Comparison of ENCODE assay signal across 16 cellular contexts in the genomic region with DNA sequence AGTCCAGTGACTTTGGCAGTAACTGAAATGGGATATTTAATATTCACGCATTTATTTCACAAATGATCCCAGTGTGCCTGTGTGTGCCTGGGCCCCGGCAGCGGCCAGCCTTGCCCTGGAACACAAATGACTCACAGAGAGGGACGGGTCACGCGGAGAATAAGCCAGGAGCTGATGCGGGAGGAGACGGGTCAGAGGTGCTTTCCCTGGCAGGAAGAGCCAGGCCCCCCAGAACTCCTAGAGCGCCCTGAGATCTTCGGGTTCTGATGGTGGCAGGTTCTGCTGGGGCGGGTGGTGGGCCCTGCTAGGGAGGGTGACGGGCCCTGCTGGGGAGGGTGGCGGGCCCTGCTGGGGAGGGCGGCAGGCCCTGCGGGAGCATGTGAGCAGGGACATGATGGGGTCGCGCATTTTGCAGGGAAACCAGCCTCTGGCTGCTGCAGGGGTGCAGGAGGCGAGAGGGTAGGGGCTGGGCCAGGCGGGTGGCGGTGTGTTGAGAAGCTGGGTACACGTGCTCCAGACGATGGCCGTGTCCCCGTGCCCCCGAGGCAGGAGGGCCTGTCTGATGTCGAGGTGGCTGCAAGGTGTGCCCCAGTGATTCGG.
"Had no signal": no experiment of that assay in that cellular context is flagged by ENCODE, and none has a peak within 500 bp of the region (broad histone marks: within the 10 kb centered on the region; RNA-seq: fewer than 3 reads in every experiment).

No MANE protein-coding gene starts in this region.

- H3K4me3 ChIP-seq: esophagus squamous epithelium, heart right ventricle, spleen, tibial nerve, uterus had no signal

- DNase-seq: activated gamma-delta T cell treated with Interleukin-2 at 50 U/mL for 16 hours; effector memory CD4-positive, alpha-beta T cell; esophagus squamous epithelium; heart right ventricle; spleen; stimulated activated CD4-positive, alpha-beta T cell treated with anti-CD3 and anti-CD28 coated beads, Interleukin-4, amount 100 ng/mL, for 4 hours; stimulated activated naive B cell treated with anti-CD40 and anti-IgM and Interleukin-4, amounts not matched to agents 10 μg/mL and 1 μg/mL and 100 μg/mL, for 72 hours; substantia nigra; T-helper 1 cell; uterus had no signal

- H3K4me3 Mint-ChIP-seq: activated T-helper 1 cell treated with anti-CD3 and anti-CD28 coated beads, Interleukin-12 subunit alpha, Interleukin-12 subunit beta, Interleukin-2, Interleukin-4 antibody, amounts not matched to agents 30 ng/mL and 10 ng/mL and 1 ng/mL, durations not matched to agents 14 hours and 24 hours and 36 hours; dendritic cell treated with granulocyte-macrophage colony-stimulating factor and Interleukin-4, amounts not matched to agents 40 ng/mL and 50 ng/mL, for 4 days; natural killer cell treated with Interleukin-12 subunit alpha and Interleukin-12 subunit beta and Interleukin-15 and Interleukin-18, amount 100 ng/mL, for 72 hours; stimulated activated naive B cell treated with anti-CD40 and anti-IgM and Interleukin-4, amounts not matched to agents 10 μg/mL and 1 μg/mL and 100 μg/mL, for 72 hours had no signal

- H3K27ac ChIP-seq: esophagus squamous epithelium, heart right ventricle, spleen, tibial nerve, uterus had no signal

- H3K9me3 Mint-ChIP-seq: activated T-helper 1 cell treated with anti-CD3 and anti-CD28 coated beads, Interleukin-12 subunit alpha, Interleukin-12 subunit beta, Interleukin-2, Interleukin-4 antibody, amounts not matched to agents 30 ng/mL and 10 ng/mL and 1 ng/mL, durations not matched to agents 14 hours and 24 hours and 36 hours; dendritic cell treated with granulocyte-macrophage colony-stimulating factor and Interleukin-4, amounts not matched to agents 40 ng/mL and 50 ng/mL, for 4 days; natural killer cell treated with Interleukin-12 subunit alpha and Interleukin-12 subunit beta and Interleukin-15 and Interleukin-18, amount 100 ng/mL, for 72 hours had no signal

- H3K36me3 Mint-ChIP-seq: activated naive CD4-positive, alpha-beta T cell treated with anti-CD3 and anti-CD28 coated beads, Interleukin-2, amount 50 U/mL, for 72 hours; natural killer cell treated with Interleukin-12 subunit alpha and Interleukin-12 subunit beta and Interleukin-15 and Interleukin-18, amount 100 ng/mL, for 72 hours had no signal

- ATAC-seq: activated CD4-positive, CD25-positive, alpha-beta regulatory T cell treated with anti-CD3 and anti-CD28 coated beads, Interleukin-2, amount 50 U/mL, for 24 hours; activated naive CD4-positive, alpha-beta T cell treated with anti-CD3 and anti-CD28 coated beads, Interleukin-2, amount 50 U/mL, for 72 hours; heart right ventricle; natural killer cell treated with Interleukin-12 subunit alpha and Interleukin-12 subunit beta and Interleukin-15 and Interleukin-18, amount 100 ng/mL, for 72 hours; stimulated activated naive B cell treated with anti-CD40 and anti-IgM and Interleukin-4, amounts not matched to agents 10 μg/mL and 1 μg/mL and 100 μg/mL, for 72 hours had no signal

- H3K27me3 ChIP-seq: esophagus squamous epithelium, tibial nerve, uterus had no signal

- H3K4me1 Mint-ChIP-seq: stimulated activated naive B cell treated with anti-CD40 and anti-IgM and Interleukin-4, amounts not matched to agents 10 μg/mL and 1 μg/mL and 100 μg/mL, for 72 hours had no signal

- H3K4me1 ChIP-seq: heart right ventricle, spleen, tibial nerve, uterus had no signal

- H3K36me3 ChIP-seq: esophagus squamous epithelium, heart right ventricle, spleen, tibial nerve, uterus had no signal

- H3K9me3 ChIP-seq: uterus had no signal

- H3K27ac Mint-ChIP-seq: activated naive CD4-positive, alpha-beta T cell treated with anti-CD3 and anti-CD28 coated beads, Interleukin-2, amount 50 U/mL, for 72 hours; activated T-helper 1 cell treated with anti-CD3 and anti-CD28 coated beads, Interleukin-12 subunit alpha, Interleukin-12 subunit beta, Interleukin-2, Interleukin-4 antibody, amounts not matched to agents 30 ng/mL and 10 ng/mL and 1 ng/mL, durations not matched to agents 14 hours and 24 hours and 36 hours; dendritic cell treated with granulocyte-macrophage colony-stimulating factor and Interleukin-4, amounts not matched to agents 40 ng/mL and 50 ng/mL, for 4 days; natural killer cell treated with Interleukin-12 subunit alpha and Interleukin-12 subunit beta and Interleukin-15 and Interleukin-18, amount 100 ng/mL, for 72 hours; stimulated activated naive B cell treated with anti-CD40 and anti-IgM and Interleukin-4, amounts not matched to agents 10 μg/mL and 1 μg/mL and 100 μg/mL, for 72 hours had no signal
